In the genomic region with DNA sequence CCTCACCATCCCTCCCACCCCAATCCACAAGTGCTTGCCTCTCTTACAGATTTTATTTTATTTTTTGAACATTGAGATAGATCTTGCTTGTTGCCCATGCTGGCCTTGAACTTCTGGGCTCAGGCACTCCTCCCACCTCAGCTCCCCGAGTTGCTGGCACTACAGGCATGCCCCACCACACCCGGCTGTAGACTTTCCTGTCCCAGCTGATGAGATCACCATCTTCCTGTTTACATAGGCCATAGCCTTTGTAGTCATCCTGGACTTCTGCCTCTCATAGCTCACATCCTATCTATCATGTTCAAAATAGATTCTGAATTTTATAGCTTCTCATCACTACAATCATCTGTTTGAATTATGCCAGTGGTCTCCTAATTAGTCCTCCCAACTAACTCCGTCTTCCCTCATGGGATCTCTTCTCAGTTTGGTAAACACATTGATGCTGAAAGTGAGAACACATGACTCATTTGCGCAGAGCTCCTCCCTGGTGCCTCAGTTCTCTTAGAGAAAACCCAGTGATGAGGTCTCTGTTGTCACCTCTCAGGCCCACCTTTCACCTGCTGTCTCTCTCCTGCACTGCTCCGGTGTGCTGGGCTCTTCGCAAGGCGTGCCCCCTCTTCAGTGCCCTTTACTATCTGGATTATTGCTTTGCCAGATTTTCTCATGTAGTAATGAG, we compare ENCODE assay signal across 10 cellular contexts.
DNase-seq lines count a peak whose midpoint lies in the region; ATAC-seq lines count a peak whose summit lies in the region.
"Had no signal": no experiment of that assay in that cellular context is flagged by ENCODE, and none has a peak within 500 bp of the region (broad histone marks: within the 10 kb centered on the region; RNA-seq: fewer than 3 reads in every experiment).

No MANE protein-coding gene starts in this region.

- DNase-seq in DMS53 treated with DMSO at 0.1 percent for 48 hours (lab: John Stamatoyannopoulos, UW; ENCODE audit: unreplicated experiment) (peak; percentile 87), M059J (ENCODE audit: low read depth) (peak; percentile 82), amniotic epithelial cell (ENCODE audit: low read depth) (peak; percentile 46), lung microvascular endothelial cell (ENCODE audit: low read depth in 2 of 2) (peak; percentile 90 to 91), nucleus accumbens (lab: John Stamatoyannopoulos, UW) (no peak), middle frontal gyrus (ENCODE audit: extremely low spot score, low spot score) (no peak)
- DNase-seq in NK-92 treated with Interleukin-12 subunit alpha and Interleukin-12 subunit beta, amount 100 ng/mL, for 24 hours (lab: John Stamatoyannopoulos, UW): no peak
- DNase-seq: KG1, pancreas had no signal

- ATAC-seq in HG02678 (IDR thresholded peaks at IDR 0.05; ENCODE audit: unreplicated experiment): no peak

Comparison
In these comparisons a context has a peak if more than half of its experiments do, and no peak if none do; other contexts are left out.
1. DNase-seq: peak in DMS53 treated with DMSO at 0.1 percent for 48 hours (single experiment), M059J (single experiment), amniotic epithelial cell (single experiment) and lung microvascular endothelial cell (2 of 2); none in NK-92 treated with Interleukin-12 subunit alpha and Interleukin-12 subunit beta, amount 100 ng/mL, for 24 hours (single experiment), nucleus accumbens (0 of 56) and middle frontal gyrus (single experiment).